Comparison of ENCODE assay signal across 1 cellular context in genomic region chr1:241698177-241698576, GRCh38.
A peak's percentile ranks its signal among the peaks of the same experiment; 100 is the strongest.
TF ChIP-seq lines count a peak whose summit lies in the region.

No MANE protein-coding gene starts in this region.

TF ChIP-seq in K562, 482 proteins besides CTCF, POLR2A, EP300 and RAD21 (continued from another document):
- no peak for TF ChIP-seq PHF21A (IDR thresholded peaks at IDR 0.05; ENCODE audit: borderline replicate concordance, low read depth)
- no peak for TF ChIP-seq NR4A1 (CRISPR knock-in tag; IDR thresholded peaks at IDR 0.05)
- TF ChIP-seq NR4A1 (tag; IDR thresholded peaks at IDR 0.05) = no peak; the same call in 1 of the 2 replicates
- no peak for TF ChIP-seq FOXA1 (IDR thresholded peaks at IDR 0.05; ENCODE audit: borderline replicate concordance)
- TF ChIP-seq ZNF398 (CRISPR knock-in tag; IDR thresholded peaks at IDR 0.05) = no peak
- TF ChIP-seq ZNF232 (CRISPR knock-in tag; IDR thresholded peaks at IDR 0.05) = no peak
- TF ChIP-seq HBP1 (CRISPR knock-in tag; IDR thresholded peaks at IDR 0.05) = peak; percentile 80; the same call in 1 of the 2 replicates
- TF ChIP-seq TFAM (CRISPR knock-in tag; conservative IDR thresholded peaks at IDR 0.05) = no peak
- no peak for TF ChIP-seq E2F4 (CRISPR knock-in tag; IDR thresholded peaks at IDR 0.05; ENCODE audit: low read depth)
- no peak for TF ChIP-seq FIP1L1 (IDR thresholded peaks at IDR 0.05; ENCODE audit: low read depth, low read length, poor library complexity, severe bottlenecking)
- no peak for TF ChIP-seq ZNF668 (CRISPR knock-in tag; IDR thresholded peaks at IDR 0.05)
- peak; percentile 72 for TF ChIP-seq BCOR (IDR thresholded peaks at IDR 0.05)
- TF ChIP-seq ZNF444 (CRISPR knock-in tag; IDR thresholded peaks at IDR 0.05) = no peak
- peak; percentile 52; the same call in 1 of the 2 replicates for TF ChIP-seq CREM (IDR thresholded peaks at IDR 0.05; ENCODE audit: low read depth)
- 0 out of 4 replicates have a peak, but pooled peaks of 1 of the 2 experiments have one; percentile 47 for TF ChIP-seq ZNF318 (IDR thresholded peaks at IDR 0.05; ENCODE audit: borderline replicate concordance in 1 of 2, low read depth in 1 of 2)
